ENCODE assay signal across 1 cellular context in genomic region chr4:168135860-168136259, GRCh38. TPM values are rescaled to one million over a fixed set of nuclear protein-coding genes. Genes with fewer than 3 reads are reported as not detected.
"Had no signal": no experiment of that assay in that cellular context is flagged by ENCODE, and none has a peak within 500 bp of the region (broad histone marks: within the 10 kb centered on the region; RNA-seq: fewer than 3 reads in every experiment).

No MANE protein-coding gene starts in this region.

RNA-seq across cellular contexts. Expression of gene ANXA10, which starts 43.5 kb away (rescaled TPM):
- total RNA-seq: MCF 10A had no signal
